ENCODE assay signal across 22 cellular contexts in the genomic region with DNA sequence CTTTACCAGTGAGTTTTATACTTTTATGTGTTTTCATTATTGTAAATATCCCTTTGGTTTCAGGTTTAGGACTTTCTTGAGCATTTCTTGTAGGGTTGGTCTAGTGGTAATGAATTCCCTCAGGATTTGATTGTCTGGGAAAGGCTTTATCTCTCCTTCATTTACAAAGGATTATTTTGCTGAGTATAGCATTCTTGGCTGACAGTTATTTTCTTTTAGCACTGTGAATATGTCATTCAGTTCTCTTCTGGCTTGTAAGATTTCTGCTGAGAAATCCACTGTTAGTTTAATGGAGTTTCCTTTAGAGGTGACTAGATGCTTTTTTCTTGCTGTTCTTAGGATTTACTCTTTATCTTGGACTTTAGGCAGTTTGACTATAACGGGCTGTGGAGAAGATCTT.
A peak's percentile ranks its signal among the peaks of the same experiment; 100 is the strongest.
DNase-seq lines count a peak whose midpoint lies in the region; ATAC-seq, FAIRE-seq and TF ChIP-seq lines count a peak whose summit lies in the region.
"Had no signal": no experiment of that assay in that cellular context is flagged by ENCODE, and none has a peak within 500 bp of the region (broad histone marks: within the 10 kb centered on the region; RNA-seq: fewer than 3 reads in every experiment).

No MANE protein-coding gene starts in this region.

- TF ChIP-seq EP300 in HepG2 (IDR thresholded peaks at IDR 0.05; ENCODE audit: low read depth in 2 of 2, low read length in 2 of 2) (no peak), HepG2 (CRISPR knock-in tag; IDR thresholded peaks at IDR 0.05; ENCODE audit: borderline replicate concordance) (no peak)

- no peaks in the 10 kb centered on the region for H3K79me2 ChIP-seq in HepG2 (ENCODE audit: insufficient read depth, low read length)

- TF ChIP-seq CTCF in HepG2 (CRISPR knock-in tag; IDR thresholded peaks at IDR 0.05) = no peak
- no peak for TF ChIP-seq CTCF in right lobe of liver (IDR thresholded peaks at IDR 0.05)

- H3K36me3 ChIP-seq in HepG2 (replicated peaks in 1 of 2; ENCODE audit: control insufficient read depth in 1 of 2, insufficient read depth in 2 of 2, low read length in 2 of 2) (no peaks in the 10 kb centered on the region), right lobe of liver (no peaks in the 10 kb centered on the region)
- H3K36me3 ChIP-seq: BLaER1 had no signal

- no peaks in the 10 kb centered on the region for H4K20me1 ChIP-seq in HepG2 (ENCODE audit: insufficient read depth, low read length)
- H4K20me1 ChIP-seq: BLaER1 had no signal

- no peak for ATAC-seq in HepG2
- no peak for ATAC-seq in right lobe of liver
- ATAC-seq in GM21360 (IDR thresholded peaks at IDR 0.05; ENCODE audit: unreplicated experiment) = no peak
- ATAC-seq: CD8-positive, alpha-beta T cell had no signal

- DNase-seq in HepG2 (ENCODE audit: low spot score) (no peak), right lobe of liver (no peak), OCI-M1 (lab: John Stamatoyannopoulos, UW) (peak; percentile 21), left kidney (ENCODE audit: low read depth, low spot score) (peak; percentile 16), ecto neural progenitor cell (ENCODE audit: low spot score) (no peak), A172 (ENCODE audit: low spot score) (no peak)
- DNase-seq: 8988T; Caco-2; CD4-positive, CD25-positive, alpha-beta regulatory T cell; CD8-positive, alpha-beta T cell; DMS153; DMS79 treated with DMSO at 0.1 percent for 48 hours; GF-D8; GM23248; H7; HCEC 1CT had no signal

- FAIRE-seq in HepG2 (lab: Jason Lieb, UNC) = no peak
- FAIRE-seq: GM12891, GM18507, H1 had no signal

- TF ChIP-seq RAD21 in HepG2 (CRISPR knock-in tag; IDR thresholded peaks at IDR 0.05) = no peak

- H3K27ac ChIP-seq in HepG2 (ENCODE audit: extremely low read length, insufficient read depth, low read length) = no peak overlapping the region
- H3K27ac ChIP-seq in right lobe of liver = no peak overlapping the region
- H3K27ac ChIP-seq: BLaER1, C4-2B, GM23248 had no signal

- H3K4me1 ChIP-seq in HepG2 (ENCODE audit: insufficient read depth, low read length) (no peaks in the 10 kb centered on the region; the same call in 1 of the 2 replicates), right lobe of liver (no peaks in the 10 kb centered on the region)
- H3K4me1 ChIP-seq: BLaER1 had no signal

- CTCF ChIA-PET in HepG2 (lab: Yijun Ruan, JAX; ENCODE audit: low intra/inter-chr PET ratio, low total read pairs) = no interaction called here

- in situ Hi-C loops in HepG2 (cut with HindIII; ENCODE audit: extremely low pct_ligation_motif_present, low pct_unique_long_range_greater_than_20kb) = no loop called here

- WGBS in HepG2 (ENCODE audit: low lambda C conversion rate) = 24% methylated on average over 1 of the region's 1 CpG
- WGBS in right lobe of liver (ENCODE audit: insufficient coverage, low coverage, low lambda C conversion rate, missing lambda C conversion rate) = 71% methylated on average over 1 of the region's 1 CpG

- H3K4me3 ChIP-seq in HepG2 (replicated peaks in 1 of 3; ENCODE audit: insufficient read depth in 1 of 3, low read depth in 2 of 3, low read length in 3 of 3) (no peak overlapping the region), right lobe of liver (no peak overlapping the region)
- H3K4me3 ChIP-seq: BLaER1, GM23248 had no signal

- no peak overlapping the region for H2AFZ ChIP-seq in HepG2 (ENCODE audit: low read length)
- H2AFZ ChIP-seq: GM23248 had no signal

- TF ChIP-seq POLR2A in HepG2 (IDR thresholded peaks at IDR 0.05; ENCODE audit: insufficient read depth in 1 of 2, low read depth in 2 of 2, low read length in 2 of 2) (no peak), right lobe of liver (IDR thresholded peaks at IDR 0.05) (no peak)

- no peak overlapping the region for H3K9ac ChIP-seq in HepG2 (ENCODE audit: insufficient read depth, low read depth, low read length)
- H3K9ac ChIP-seq: BLaER1, GM23248 had no signal

- no peak overlapping the region for H3K4me2 ChIP-seq in HepG2 (ENCODE audit: low read depth, low read length)
- H3K4me2 ChIP-seq: BLaER1 had no signal

- POLR2A ChIA-PET in HepG2 (lab: Yijun Ruan, JAX) = no interaction called here

- H3K27me3 ChIP-seq in HepG2 (ENCODE audit: control insufficient read depth in 1 of 2, insufficient read depth in 2 of 2, low read length in 2 of 2) (no peaks in the 10 kb centered on the region), right lobe of liver (no peaks in the 10 kb centered on the region)
- H3K27me3 ChIP-seq: BLaER1 had no signal

- intact Hi-C loops in HepG2 (cut with micrococcal nuclease; ENCODE audit: unreplicated experiment) = no loop called here
- intact Hi-C loops in right lobe of liver (cut with DNase I) = no loop called here

- peaks cover 38% of the 10 kb centered on the region for H3K9me3 ChIP-seq in HepG2 (ENCODE audit: low read length)
- peaks cover 0 to 7% (median 0%) of the 10 kb centered on the region in 4 donors for H3K9me3 ChIP-seq in right lobe of liver

- BruUV-seq in HepG2 (replicated peaks; lab: Mats Ljungman, UMichigan) = no TSS peak

TF ChIP-seq in HepG2, 621 proteins besides CTCF, POLR2A, EP300 and RAD21:
- TF ChIP-seq ZNF703 (CRISPR knock-in tag; IDR thresholded peaks at IDR 0.05; ENCODE audit: borderline replicate concordance) = no peak
- peak; percentile 67 to 88 for TF ChIP-seq MAFK (conservative IDR thresholded peaks at IDR 0.05 in 1 of 2, IDR thresholded peaks at IDR 0.05 in 1 of 2; ENCODE audit: low read length in 2 of 2)
- peak; percentile 66 for TF ChIP-seq MAFF (IDR thresholded peaks at IDR 0.05; ENCODE audit: low read depth, low read length)
- TF ChIP-seq, protein P1, sequence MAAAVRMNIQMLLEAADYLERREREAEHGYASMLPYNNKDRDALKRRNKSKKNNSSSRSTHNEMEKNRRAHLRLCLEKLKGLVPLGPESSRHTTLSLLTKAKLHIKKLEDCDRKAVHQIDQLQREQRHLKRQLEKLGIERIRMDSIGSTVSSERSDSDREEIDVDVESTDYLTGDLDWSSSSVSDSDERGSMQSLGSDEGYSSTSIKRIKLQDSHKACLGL (CRISPR knock-in tag; IDR thresholded peaks at IDR 0.05) = no peak
- TF ChIP-seq, protein P2, sequence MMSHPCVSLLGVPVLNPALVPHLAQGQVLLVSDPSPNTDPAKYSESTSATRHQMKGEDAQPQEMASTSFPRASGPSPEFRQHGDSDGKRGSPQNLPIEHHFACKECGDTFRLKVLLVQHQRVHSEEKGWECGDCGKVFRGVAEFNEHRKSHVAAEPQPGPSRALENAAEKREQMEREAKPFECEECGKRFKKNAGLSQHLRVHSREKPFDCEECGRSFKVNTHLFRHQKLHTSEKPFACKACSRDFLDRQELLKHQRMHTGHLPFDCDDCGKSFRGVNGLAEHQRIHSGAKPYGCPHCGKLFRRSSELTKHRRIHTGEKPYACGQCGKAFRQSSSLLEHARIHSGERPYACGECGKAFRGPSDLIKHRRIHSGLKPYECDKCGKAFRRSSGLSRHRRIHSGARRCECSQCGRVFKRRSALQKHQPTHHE (CRISPR knock-in tag; IDR thresholded peaks at IDR 0.05; ENCODE audit: borderline replicate concordance) = no peak
- TF ChIP-seq RFXANK (CRISPR knock-in tag; IDR thresholded peaks at IDR 0.05) = no peak

Comparison
In these comparisons a context has a peak if more than half of its experiments do, and no peak if none do; other contexts are left out.
1. DNase-seq: peak in OCI-M1 (single experiment) and left kidney (single experiment); none in HepG2 (single experiment), right lobe of liver (0 of 3), ecto neural progenitor cell (single experiment) and A172 (single experiment).